Comparison of ENCODE assay signal across 21 cellular contexts in the genomic region with DNA sequence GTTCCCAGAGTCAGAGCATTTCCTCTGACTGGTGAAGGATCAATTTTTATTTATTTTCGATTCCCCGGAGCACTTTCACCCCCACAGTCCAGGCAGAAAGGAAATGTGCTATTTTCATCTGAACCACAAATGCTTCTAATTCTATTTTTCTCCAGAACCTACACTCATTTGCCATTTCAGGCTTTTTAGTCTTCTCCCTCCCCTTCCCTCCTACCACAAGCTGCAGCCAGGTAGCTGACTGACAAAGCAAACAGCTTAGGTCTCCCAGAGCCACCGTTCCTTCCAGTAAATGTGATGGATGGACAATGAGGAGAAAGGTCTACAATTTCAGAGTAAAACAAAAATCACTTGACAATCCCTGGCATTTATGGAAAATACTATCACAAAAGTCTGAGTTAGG.
DNase-seq lines count a peak whose midpoint lies in the region; ATAC-seq and TF ChIP-seq lines count a peak whose summit lies in the region.
"Had no signal": no experiment of that assay in that cellular context is flagged by ENCODE, and none has a peak within 500 bp of the region (broad histone marks: within the 10 kb centered on the region; RNA-seq: fewer than 3 reads in every experiment).

No MANE protein-coding gene starts in this region.

- ATAC-seq in mucosa of descending colon = no peak
- ATAC-seq in HG02973 (IDR thresholded peaks at IDR 0.05; ENCODE audit: unreplicated experiment) = no peak
- no peak for ATAC-seq in GM19395 (IDR thresholded peaks at IDR 0.05; ENCODE audit: unreplicated experiment)

- H3K4me3 ChIP-seq in BLaER1 (no peak overlapping the region), mucosa of descending colon (no peak overlapping the region)
- H3K4me3 ChIP-seq: prostate gland, skin epidermis had no signal

- peak overlapping the region; percentile 13; the same call in 1 of the 2 replicates for H3K9ac ChIP-seq in BLaER1

- H3K36me3 Mint-ChIP-seq in endothelial cell (ENCODE audit: low read depth, unreplicated experiment) = peaks cover 45% of the 10 kb centered on the region

- TF ChIP-seq CTCF in endothelial cell (IDR thresholded peaks at IDR 0.05; ENCODE audit: unreplicated experiment) = no peak
- no peak for TF ChIP-seq CTCF in mucosa of descending colon (IDR thresholded peaks at IDR 0.05)

- intact Hi-C loops in mucosa of descending colon (cut with DNase I, micrococcal nuclease) = no loop called here

- H3K9me3 ChIP-seq in BLaER1 (peaks cover 6% of the 10 kb centered on the region; the same call in 1 of the 2 replicates), mucosa of descending colon (no peaks in the 10 kb centered on the region)
- H3K9me3 ChIP-seq: prostate gland had no signal

- no peak overlapping the region for H3K27ac ChIP-seq in BLaER1
- H3K27ac ChIP-seq: epithelial cell of prostate, prostate gland, skin epidermis had no signal

- H3K4me2 ChIP-seq in BLaER1 = peak overlapping the region; percentile 71

- H3K27ac Mint-ChIP-seq in endothelial cell (ENCODE audit: unreplicated experiment) = peak overlapping the region; percentile 94
- H3K27ac Mint-ChIP-seq: activated CD4-positive, alpha-beta memory T cell treated with anti-CD3 and anti-CD28 coated beads, Interleukin-2, amount 10 ng/mL, durations not matched to agents 7 days and 5 days; dendritic cell treated with granulocyte-macrophage colony-stimulating factor and Interleukin-4, amounts not matched to agents 40 ng/mL and 50 ng/mL, for 4 days; nephron progenitor cell had no signal

- no peaks in the 10 kb centered on the region for H3K27me3 ChIP-seq in BLaER1

- H3K4me3 Mint-ChIP-seq in endothelial cell (ENCODE audit: unreplicated experiment) = no peak overlapping the region
- H3K4me3 Mint-ChIP-seq: activated CD4-positive, alpha-beta memory T cell treated with anti-CD3 and anti-CD28 coated beads, Interleukin-2, amount 10 ng/mL, durations not matched to agents 7 days and 5 days; dendritic cell treated with granulocyte-macrophage colony-stimulating factor and Interleukin-4, amounts not matched to agents 40 ng/mL and 50 ng/mL, for 4 days; nephron progenitor cell had no signal

- no peaks in the 10 kb centered on the region for H3K9me3 Mint-ChIP-seq in endothelial cell (ENCODE audit: unreplicated experiment)
- H3K9me3 Mint-ChIP-seq: dendritic cell treated with granulocyte-macrophage colony-stimulating factor and Interleukin-4, amounts not matched to agents 40 ng/mL and 50 ng/mL, for 4 days; nephron progenitor cell had no signal

- H3K4me1 ChIP-seq in BLaER1 = peaks cover 35% of the 10 kb centered on the region
- no peaks in the 10 kb centered on the region for H3K4me1 ChIP-seq in mucosa of descending colon (ENCODE audit: low read depth)
- H3K4me1 ChIP-seq: prostate gland had no signal

- H3K36me3 ChIP-seq in BLaER1 = no peaks in the 10 kb centered on the region
- H3K36me3 ChIP-seq in mucosa of descending colon (ENCODE audit: low read depth) = no peaks in the 10 kb centered on the region
- H3K36me3 ChIP-seq: prostate gland had no signal

- peak; percentile 25 to 88 (median 59) for DNase-seq in NCI-H1417 (lab: John Stamatoyannopoulos, UW)
- no peak for DNase-seq in NCI-H1417 treated with DMSO at 0.1 percent for 48 hours (lab: John Stamatoyannopoulos, UW)
- DNase-seq in NCI-H510A (lab: John Stamatoyannopoulos, UW) = peak; percentile 14
- DNase-seq in endothelial cell (ENCODE audit: low spot score) = no peak
- DNase-seq in mucosa of descending colon = no peak
- DNase-seq: 8988T; activated CD4-positive, alpha-beta memory T cell treated with anti-CD3 and anti-CD28 coated beads, Interleukin-2, amount 10 ng/mL, durations not matched to agents 7 days and 5 days; activated T-cell treated with anti-CD3 and anti-CD28 coated beads, Interleukin-2, amount 50 U/mL, for 1 hour; foreskin fibroblast; kidney; mesendoderm; NCI-H146; NCI-H524; nephron progenitor cell had no signal

- H4K20me1 ChIP-seq in BLaER1 = no peaks in the 10 kb centered on the region

- H3K4me1 Mint-ChIP-seq in endothelial cell (ENCODE audit: unreplicated experiment) = peaks cover 84% of the 10 kb centered on the region

- peaks cover 12% of the 10 kb centered on the region for H3K27me3 Mint-ChIP-seq in endothelial cell (ENCODE audit: unreplicated experiment)
- H3K27me3 Mint-ChIP-seq: activated CD4-positive, alpha-beta memory T cell treated with anti-CD3 and anti-CD28 coated beads, Interleukin-2, amount 10 ng/mL, durations not matched to agents 7 days and 5 days; dendritic cell treated with granulocyte-macrophage colony-stimulating factor and Interleukin-4, amounts not matched to agents 40 ng/mL and 50 ng/mL, for 4 days had no signal

Comparison
In these comparisons a context has a peak if more than half of its experiments do, and no peak if none do; other contexts are left out.
1. DNase-seq: peak in NCI-H1417 (3 of 3) and NCI-H510A (single experiment); none in NCI-H1417 treated with DMSO at 0.1 percent for 48 hours (single experiment), endothelial cell (single experiment) and mucosa of descending colon (0 of 3).